In genomic region chr14:72562300-72562699, GRCh38 we compare ENCODE assay signal across 37 cellular contexts.
"Had no signal": no experiment of that assay in that cellular context is flagged by ENCODE, and none has a peak within 500 bp of the region (broad histone marks: within the 10 kb centered on the region; RNA-seq: fewer than 3 reads in every experiment).

No MANE protein-coding gene starts in this region.

- H3K9me3 ChIP-seq: ascending aorta had no signal

- H3K36me3 ChIP-seq: ascending aorta, cardiac muscle cell had no signal

- H3K4me3 ChIP-seq: ascending aorta, cardiac muscle cell had no signal

- DNase-seq: activated B cell treated with CpG ODN at 0.5 μM for 24 hours; activated CD4-positive, alpha-beta memory T cell treated with anti-CD3 and anti-CD28 coated beads for 36 hours; activated CD4-positive, alpha-beta T cell treated with anti-CD3 and anti-CD28 coated beads for 4 hours; activated CD4-positive, alpha-beta T cell treated with anti-CD3 and anti-CD28 coated beads, Interleukin-2, amount 10 ng/mL, durations not matched to agents 24 days and 14 days; activated CD4-positive, alpha-beta T cell treated with anti-CD3 and anti-CD28 coated beads, Interleukin-2, amount 50 U/mL, for 1 hour; activated CD4-positive, alpha-beta T cell treated with anti-CD3 and anti-CD28 coated beads, Interleukin-2, amount 50 U/mL, for 4 hours; activated CD4-positive, CD25-positive, alpha-beta regulatory T cell treated with anti-CD3 and anti-CD28 coated beads, Interleukin-2, amount 50 U/mL, for 72 hours; activated CD8-positive, alpha-beta memory T cell treated with anti-CD3 and anti-CD28 coated beads, Interleukin-2, amount 50 U/mL, for 4 hours; activated CD8-positive, alpha-beta T cell treated with anti-CD3 and anti-CD28 coated beads for 36 hours; activated effector memory CD4-positive, alpha-beta T cell treated with anti-CD3 and anti-CD28 coated beads, Interleukin-2, amount 50 U/mL, for 16 hours; activated gamma-delta T cell treated with Interleukin-2 at 50 U/mL for 16 hours; activated naive CD4-positive, alpha-beta T cell; activated naive CD4-positive, alpha-beta T cell treated with anti-CD3 and anti-CD28 coated beads, Interleukin-2, amount 10 ng/mL, durations not matched to agents 7 days and 5 days; activated naive CD8-positive, alpha-beta T cell treated with anti-CD3 and anti-CD28 coated beads, Interleukin-2, amount 10 ng/mL, durations not matched to agents 7 days and 5 days; activated naive CD8-positive, alpha-beta T cell treated with anti-CD3 and anti-CD28 coated beads, Interleukin-2, amount 50 U/mL, for 24 hours; activated T-cell treated with anti-CD3 and anti-CD28 coated beads for 4 hours; activated T-cell treated with anti-CD3 and anti-CD28 coated beads, Interleukin-2, amount 50 U/mL, for 1 hour; activated T-cell treated with anti-CD3 and anti-CD28 coated beads, Interleukin-2, amount 50 U/mL, for 4 hours; activated T-cell treated with anti-CD3 and anti-CD28 coated beads, Interleukin-2, amount 50 U/mL, for 72 hours; amygdala; anterior cingulate cortex; caudate nucleus; cerebellar nuclear complex; T-helper 1 cell; T-helper 2 cell; T-helper 9 cell had no signal

- H3K27me3 Mint-ChIP-seq: activated B cell treated with CpG ODN at 0.5 μM for 24 hours; activated CD4-positive, alpha-beta memory T cell treated with anti-CD3 and anti-CD28 coated beads for 36 hours; activated naive CD4-positive, alpha-beta T cell treated with anti-CD3 and anti-CD28 coated beads, Interleukin-2, amount 50 U/mL, for 24 hours; brain had no signal

- ATAC-seq: activated CD8-positive, alpha-beta T cell treated with anti-CD3 and anti-CD28 coated beads for 36 hours; activated naive CD8-positive, alpha-beta T cell treated with anti-CD3 and anti-CD28 coated beads, Interleukin-2, amount 50 U/mL, for 24 hours; activated T-cell treated with anti-CD3 and anti-CD28 coated beads, Interleukin-2, amount 50 U/mL, for 4 hours; activated T-cell treated with anti-CD3 and anti-CD28 coated beads, Interleukin-2, amount 50 U/mL, for 72 hours; activated T-helper 17 cell treated with anti-CD3 and anti-CD28 coated beads, Interleukin-2, amount 50 U/mL, for 72 hours had no signal

- H3K9me3 Mint-ChIP-seq: activated B cell treated with CpG ODN at 0.5 μM for 24 hours; activated CD4-positive, alpha-beta memory T cell treated with anti-CD3 and anti-CD28 coated beads for 36 hours; activated CD4-positive, alpha-beta T cell treated with anti-CD3 and anti-CD28 coated beads, Interleukin-2, amount 10 ng/mL, durations not matched to agents 24 days and 14 days; activated CD8-positive, alpha-beta T cell treated with anti-CD3 and anti-CD28 coated beads for 36 hours; activated naive CD4-positive, alpha-beta T cell treated with anti-CD3 and anti-CD28 coated beads, Interleukin-2, amount 10 ng/mL, durations not matched to agents 7 days and 5 days; activated naive CD4-positive, alpha-beta T cell treated with anti-CD3 and anti-CD28 coated beads, Interleukin-2, amount 50 U/mL, for 24 hours; activated naive CD8-positive, alpha-beta T cell treated with anti-CD3 and anti-CD28 coated beads, Interleukin-2, amount 10 ng/mL, durations not matched to agents 7 days and 5 days; activated naive CD8-positive, alpha-beta T cell treated with anti-CD3 and anti-CD28 coated beads, Interleukin-2, amount 50 U/mL, for 24 hours; activated T-cell treated with anti-CD3 and anti-CD28 coated beads, Interleukin-2, amount 50 U/mL, for 4 hours; activated T-cell treated with anti-CD3 and anti-CD28 coated beads, Interleukin-2, amount 50 U/mL, for 72 hours; activated T-helper 1 cell treated with anti-CD3 and anti-CD28 coated beads, Interleukin-12 subunit alpha, Interleukin-12 subunit beta, Interleukin-2, Interleukin-4 antibody, amounts not matched to agents 30 ng/mL and 10 ng/mL and 1 ng/mL, durations not matched to agents 14 hours and 24 hours and 36 hours; activated T-helper 17 cell treated with anti-CD3 and anti-CD28 coated beads, Interleukin-2, amount 50 U/mL, for 72 hours; central memory CD8-positive, alpha-beta T cell; T-helper 1 cell treated with Interleukin-12 subunit alpha and Interleukin-12 subunit beta and Interleukin-4 antibody, amounts not matched to agents 30 μg/mL and 1 μg/mL, for 36 hours; T-helper 2 cell treated with Interferon-gamma antibody and Interleukin-4, amounts not matched to agents 5 μg/mL and 100 μg/mL, for 36 hours had no signal

- H3K4me3 Mint-ChIP-seq: activated B cell treated with CpG ODN at 0.5 μM for 24 hours; activated CD4-positive, alpha-beta memory T cell treated with anti-CD3 and anti-CD28 coated beads for 36 hours; activated CD4-positive, alpha-beta T cell treated with anti-CD3 and anti-CD28 coated beads, Interleukin-2, amount 10 ng/mL, durations not matched to agents 24 days and 14 days; activated CD8-positive, alpha-beta T cell treated with anti-CD3 and anti-CD28 coated beads for 36 hours; activated naive CD4-positive, alpha-beta T cell treated with anti-CD3 and anti-CD28 coated beads, Interleukin-2, amount 10 ng/mL, durations not matched to agents 7 days and 5 days; activated naive CD4-positive, alpha-beta T cell treated with anti-CD3 and anti-CD28 coated beads, Interleukin-2, amount 50 U/mL, for 24 hours; activated naive CD8-positive, alpha-beta T cell; activated naive CD8-positive, alpha-beta T cell treated with anti-CD3 and anti-CD28 coated beads, Interleukin-2, amount 10 ng/mL, durations not matched to agents 7 days and 5 days; activated naive CD8-positive, alpha-beta T cell treated with anti-CD3 and anti-CD28 coated beads, Interleukin-2, amount 50 U/mL, for 24 hours; activated T-cell treated with anti-CD3 and anti-CD28 coated beads, Interleukin-2, amount 50 U/mL, for 4 hours; activated T-cell treated with anti-CD3 and anti-CD28 coated beads, Interleukin-2, amount 50 U/mL, for 72 hours; activated T-helper 1 cell treated with anti-CD3 and anti-CD28 coated beads, Interleukin-12 subunit alpha, Interleukin-12 subunit beta, Interleukin-2, Interleukin-4 antibody, amounts not matched to agents 30 ng/mL and 10 ng/mL and 1 ng/mL, durations not matched to agents 14 hours and 24 hours and 36 hours; activated T-helper 17 cell treated with anti-CD3 and anti-CD28 coated beads, Interleukin-2, amount 50 U/mL, for 72 hours; brain; central memory CD8-positive, alpha-beta T cell; T-helper 1 cell treated with Interleukin-12 subunit alpha and Interleukin-12 subunit beta and Interleukin-4 antibody, amounts not matched to agents 30 μg/mL and 1 μg/mL, for 36 hours; T-helper 2 cell treated with Interferon-gamma antibody and Interleukin-4, amounts not matched to agents 5 μg/mL and 100 μg/mL, for 36 hours had no signal

- H3K27ac ChIP-seq: ascending aorta, cardiac muscle cell, VCaP had no signal

- H3K27ac Mint-ChIP-seq: activated B cell treated with CpG ODN at 0.5 μM for 24 hours; activated CD4-positive, alpha-beta memory T cell treated with anti-CD3 and anti-CD28 coated beads for 36 hours; activated CD4-positive, alpha-beta T cell treated with anti-CD3 and anti-CD28 coated beads, Interleukin-2, amount 10 ng/mL, durations not matched to agents 24 days and 14 days; activated CD8-positive, alpha-beta T cell treated with anti-CD3 and anti-CD28 coated beads for 36 hours; activated naive CD4-positive, alpha-beta T cell treated with anti-CD3 and anti-CD28 coated beads, Interleukin-2, amount 10 ng/mL, durations not matched to agents 7 days and 5 days; activated naive CD8-positive, alpha-beta T cell; activated naive CD8-positive, alpha-beta T cell treated with anti-CD3 and anti-CD28 coated beads, Interleukin-2, amount 10 ng/mL, durations not matched to agents 7 days and 5 days; activated naive CD8-positive, alpha-beta T cell treated with anti-CD3 and anti-CD28 coated beads, Interleukin-2, amount 50 U/mL, for 24 hours; activated T-cell treated with anti-CD3 and anti-CD28 coated beads, Interleukin-2, amount 50 U/mL, for 72 hours; activated T-helper 1 cell treated with anti-CD3 and anti-CD28 coated beads, Interleukin-12 subunit alpha, Interleukin-12 subunit beta, Interleukin-2, Interleukin-4 antibody, amounts not matched to agents 30 ng/mL and 10 ng/mL and 1 ng/mL, durations not matched to agents 14 hours and 24 hours and 36 hours; activated T-helper 17 cell treated with anti-CD3 and anti-CD28 coated beads, Interleukin-2, amount 50 U/mL, for 72 hours; T-helper 1 cell treated with Interleukin-12 subunit alpha and Interleukin-12 subunit beta and Interleukin-4 antibody, amounts not matched to agents 30 μg/mL and 1 μg/mL, for 36 hours; T-helper 2 cell treated with Interferon-gamma antibody and Interleukin-4, amounts not matched to agents 5 μg/mL and 100 μg/mL, for 36 hours had no signal

- H3K27me3 ChIP-seq: ascending aorta, cardiac muscle cell had no signal

- H3K4me1 Mint-ChIP-seq: activated naive CD4-positive, alpha-beta T cell treated with anti-CD3 and anti-CD28 coated beads, Interleukin-2, amount 50 U/mL, for 24 hours; activated naive CD8-positive, alpha-beta T cell treated with anti-CD3 and anti-CD28 coated beads, Interleukin-2, amount 10 ng/mL, durations not matched to agents 7 days and 5 days; activated T-helper 17 cell treated with anti-CD3 and anti-CD28 coated beads, Interleukin-2, amount 50 U/mL, for 72 hours; central memory CD8-positive, alpha-beta T cell had no signal

- H3K36me3 Mint-ChIP-seq: activated CD4-positive, alpha-beta memory T cell treated with anti-CD3 and anti-CD28 coated beads for 36 hours; activated naive CD4-positive, alpha-beta T cell treated with anti-CD3 and anti-CD28 coated beads, Interleukin-2, amount 10 ng/mL, durations not matched to agents 7 days and 5 days; activated naive CD4-positive, alpha-beta T cell treated with anti-CD3 and anti-CD28 coated beads, Interleukin-2, amount 50 U/mL, for 24 hours; activated naive CD8-positive, alpha-beta T cell; activated naive CD8-positive, alpha-beta T cell treated with anti-CD3 and anti-CD28 coated beads, Interleukin-2, amount 10 ng/mL, durations not matched to agents 7 days and 5 days; brain had no signal
